ENCODE assay signal across 1 cellular context in the genomic region with DNA sequence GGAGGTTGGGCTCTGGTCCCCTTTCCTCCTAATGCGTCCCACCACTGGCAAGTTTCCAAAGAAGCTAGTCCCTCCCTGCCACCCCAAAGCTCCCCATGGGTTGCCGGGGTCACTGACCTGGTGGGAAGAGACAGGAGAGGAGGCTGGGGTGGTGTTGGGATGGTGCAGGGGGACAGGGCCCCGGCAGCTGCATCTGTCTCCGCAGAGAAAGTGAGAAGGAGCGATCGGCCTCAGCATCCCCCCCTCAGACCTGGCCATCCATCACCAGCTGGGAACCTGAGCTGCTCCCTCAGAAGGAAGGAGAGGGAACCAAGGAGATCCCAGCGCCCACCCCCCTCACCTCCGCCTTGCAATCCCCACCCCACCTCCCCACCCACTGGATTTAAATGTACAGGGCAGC.
TF ChIP-seq lines count a peak whose summit lies in the region.

No MANE protein-coding gene starts in this region.

TF ChIP-seq in HepG2, 621 proteins besides CTCF, POLR2A, EP300 and RAD21 (continued from another document):
- TF ChIP-seq, protein P1, sequence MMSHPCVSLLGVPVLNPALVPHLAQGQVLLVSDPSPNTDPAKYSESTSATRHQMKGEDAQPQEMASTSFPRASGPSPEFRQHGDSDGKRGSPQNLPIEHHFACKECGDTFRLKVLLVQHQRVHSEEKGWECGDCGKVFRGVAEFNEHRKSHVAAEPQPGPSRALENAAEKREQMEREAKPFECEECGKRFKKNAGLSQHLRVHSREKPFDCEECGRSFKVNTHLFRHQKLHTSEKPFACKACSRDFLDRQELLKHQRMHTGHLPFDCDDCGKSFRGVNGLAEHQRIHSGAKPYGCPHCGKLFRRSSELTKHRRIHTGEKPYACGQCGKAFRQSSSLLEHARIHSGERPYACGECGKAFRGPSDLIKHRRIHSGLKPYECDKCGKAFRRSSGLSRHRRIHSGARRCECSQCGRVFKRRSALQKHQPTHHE (CRISPR knock-in tag; IDR thresholded peaks at IDR 0.05; ENCODE audit: borderline replicate concordance): 0 out of 2 replicates have a peak, but pooled peaks have one; percentile 56
- TF ChIP-seq MED1 (CRISPR knock-in tag; IDR thresholded peaks at IDR 0.05) (peak; percentile 17), ZNF687 (CRISPR knock-in tag; IDR thresholded peaks at IDR 0.05) (peak; percentile 64), ZNF839 (CRISPR knock-in tag; IDR thresholded peaks at IDR 0.05; ENCODE audit: borderline replicate concordance) (0 out of 2 replicates have a peak, but pooled peaks have one; percentile 78), SP2 (CRISPR knock-in tag; IDR thresholded peaks at IDR 0.05) (no peak), HOXA3 (CRISPR knock-in tag; IDR thresholded peaks at IDR 0.05) (0 out of 2 replicates have a peak, but pooled peaks have one; percentile 15)
